ENCODE assay signal across 21 cellular contexts in the genomic region with DNA sequence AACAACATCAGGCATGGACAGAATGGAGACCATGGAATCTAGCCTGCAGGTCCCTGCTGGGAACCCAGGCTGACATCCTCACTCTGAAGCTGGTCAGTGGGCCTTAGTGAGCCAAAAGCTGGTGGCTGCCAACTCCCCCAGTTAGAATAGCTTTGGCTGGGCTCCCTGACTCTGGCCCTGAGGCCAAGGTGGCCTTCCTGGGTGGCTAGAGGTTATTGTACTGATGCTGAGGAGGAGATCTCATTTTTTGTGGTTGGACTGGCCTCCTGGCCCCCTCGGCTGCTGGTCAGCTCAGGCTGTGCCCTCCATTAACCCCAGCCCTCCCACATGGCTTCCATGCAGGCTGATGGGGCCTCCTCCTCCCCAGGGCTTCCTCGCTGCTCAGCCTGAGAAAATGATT.
DNase-seq lines count a peak whose midpoint lies in the region; ATAC-seq and TF ChIP-seq lines count a peak whose summit lies in the region.
"Had no signal": no experiment of that assay in that cellular context is flagged by ENCODE, and none has a peak within 500 bp of the region (broad histone marks: within the 10 kb centered on the region; RNA-seq: fewer than 3 reads in every experiment).

No MANE protein-coding gene starts in this region.

- H3K4me1 Mint-ChIP-seq in activated T-cell treated with anti-CD3 and anti-CD28 coated beads, Interleukin-2, amount 50 U/mL, for 24 hours (ENCODE audit: low read depth), result peaks cover 20% of the 10 kb centered on the region
- peaks cover 21% of the 10 kb centered on the region for H3K4me1 Mint-ChIP-seq in activated T-helper 2 cell treated with anti-CD3 and anti-CD28 coated beads, Interferon-gamma antibody, Interleukin-2, Interleukin-4, amounts not matched to agents 10 μg/mL and 5 μg/mL and 100 μg/mL, durations not matched to agents 14 hours and 24 hours and 36 hours (ENCODE audit: low read depth)

- no peaks in the 10 kb centered on the region for H3K27me3 Mint-ChIP-seq in activated T-cell treated with anti-CD3 and anti-CD28 coated beads, Interleukin-2, amount 50 U/mL, for 24 hours
- no peaks in the 10 kb centered on the region for H3K27me3 Mint-ChIP-seq in activated T-helper 2 cell treated with anti-CD3 and anti-CD28 coated beads, Interferon-gamma antibody, Interleukin-2, Interleukin-4, amounts not matched to agents 10 μg/mL and 5 μg/mL and 100 μg/mL, durations not matched to agents 14 hours and 24 hours and 36 hours (ENCODE audit: low read depth)
- H3K27me3 Mint-ChIP-seq: CD4-positive, CD25-positive, alpha-beta regulatory T cell had no signal

- H3K9me3 Mint-ChIP-seq in activated T-cell treated with anti-CD3 and anti-CD28 coated beads, Interleukin-2, amount 50 U/mL, for 24 hours, result no peaks in the 10 kb centered on the region
- no peaks in the 10 kb centered on the region for H3K9me3 Mint-ChIP-seq in activated T-helper 2 cell treated with anti-CD3 and anti-CD28 coated beads, Interferon-gamma antibody, Interleukin-2, Interleukin-4, amounts not matched to agents 10 μg/mL and 5 μg/mL and 100 μg/mL, durations not matched to agents 14 hours and 24 hours and 36 hours

- no peak overlapping the region for H3K4me3 ChIP-seq in coronary artery
- H3K4me3 ChIP-seq: GM12878, MG63, PC-9 had no signal

- no peak for TF ChIP-seq CTCF in coronary artery (IDR thresholded peaks at IDR 0.05)

- no peak for DNase-seq in activated T-cell treated with anti-CD3 and anti-CD28 coated beads, Interleukin-2, amount 50 U/mL, for 24 hours
- no peak for DNase-seq in activated T-cell treated with anti-CD3 and anti-CD28 coated beads, Interleukin-2, amount 50 U/mL, for 48 hours
- no peak for DNase-seq in activated T-helper 2 cell treated with anti-CD3 and anti-CD28 coated beads, Interferon-gamma antibody, Interleukin-2, Interleukin-4, amounts not matched to agents 10 μg/mL and 5 μg/mL and 100 μg/mL, durations not matched to agents 14 hours and 24 hours and 36 hours (ENCODE audit: low spot score)
- DNase-seq in coronary artery (ENCODE audit: low spot score) (no peak), sciatic nerve (ENCODE audit: low spot score) (no peak), COLO829 (ENCODE audit: low spot score) (no peak), GF-D8 (lab: John Stamatoyannopoulos, UW) (no peak), NCI-H82 treated with DMSO at 0.1 percent for 48 hours (lab: John Stamatoyannopoulos, UW; ENCODE audit: unreplicated experiment) (no peak)
- DNase-seq: BE2C; CD4-positive, CD25-positive, alpha-beta regulatory T cell; DMS153; HCEC 1CT; Kasumi-1; MG63; NCI-H1048; NCI-H1436; NCI-H2029; NCI-H345; NCI-H524 treated with DMSO at 0.1 percent for 48 hours; PC-9 had no signal

- no peaks in the 10 kb centered on the region for H3K36me3 Mint-ChIP-seq in activated T-cell treated with anti-CD3 and anti-CD28 coated beads, Interleukin-2, amount 50 U/mL, for 24 hours (ENCODE audit: low read depth)
- H3K36me3 Mint-ChIP-seq in activated T-helper 2 cell treated with anti-CD3 and anti-CD28 coated beads, Interferon-gamma antibody, Interleukin-2, Interleukin-4, amounts not matched to agents 10 μg/mL and 5 μg/mL and 100 μg/mL, durations not matched to agents 14 hours and 24 hours and 36 hours (ENCODE audit: low read depth), result no peaks in the 10 kb centered on the region
- H3K36me3 Mint-ChIP-seq: CD4-positive, CD25-positive, alpha-beta regulatory T cell had no signal

- no peak overlapping the region for H3K4me3 Mint-ChIP-seq in activated T-cell treated with anti-CD3 and anti-CD28 coated beads, Interleukin-2, amount 50 U/mL, for 24 hours
- no peak overlapping the region for H3K4me3 Mint-ChIP-seq in activated T-helper 2 cell treated with anti-CD3 and anti-CD28 coated beads, Interferon-gamma antibody, Interleukin-2, Interleukin-4, amounts not matched to agents 10 μg/mL and 5 μg/mL and 100 μg/mL, durations not matched to agents 14 hours and 24 hours and 36 hours (ENCODE audit: low read depth)
- H3K4me3 Mint-ChIP-seq: CD4-positive, CD25-positive, alpha-beta regulatory T cell had no signal

- intact Hi-C loops in activated T-helper 2 cell treated with anti-CD3 and anti-CD28 coated beads, Interferon-gamma antibody, Interleukin-2, Interleukin-4, amounts not matched to agents 10 μg/mL and 5 μg/mL and 100 μg/mL, durations not matched to agents 14 hours and 24 hours and 36 hours (cut with micrococcal nuclease), result loop anchor here (2.0 to 10.0 kb wide), 4 partner anchors 124 to 266 kb away; no protein-coding TSS in a partner anchor
- intact Hi-C loops in sciatic nerve (cut with DNase I), result no loop called here

- ATAC-seq in sciatic nerve, result peak; percentile 13

- H3K27ac ChIP-seq in coronary artery, result peak overlapping the region; percentile 68 to 81
- H3K27ac ChIP-seq: PC-9 had no signal

- peak overlapping the region; percentile 14 for H3K27ac Mint-ChIP-seq in activated T-cell treated with anti-CD3 and anti-CD28 coated beads, Interleukin-2, amount 50 U/mL, for 24 hours
- H3K27ac Mint-ChIP-seq in activated T-helper 2 cell treated with anti-CD3 and anti-CD28 coated beads, Interferon-gamma antibody, Interleukin-2, Interleukin-4, amounts not matched to agents 10 μg/mL and 5 μg/mL and 100 μg/mL, durations not matched to agents 14 hours and 24 hours and 36 hours, result peak overlapping the region; percentile 69
- H3K27ac Mint-ChIP-seq: CD4-positive, CD25-positive, alpha-beta regulatory T cell had no signal
